26 cellular contexts compared by ENCODE assay signal in genomic region chr13:111338841-111339240, GRCh38. TPM values are rescaled to one million over a fixed set of nuclear protein-coding genes. Genes with fewer than 3 reads are reported as not detected.
DNase-seq lines count a peak whose midpoint lies in the region; ATAC-seq, FAIRE-seq and TF ChIP-seq lines count a peak whose summit lies in the region.
"Had no signal": no experiment of that assay in that cellular context is flagged by ENCODE, and none has a peak within 500 bp of the region (broad histone marks: within the 10 kb centered on the region; RNA-seq: fewer than 3 reads in every experiment).

No MANE protein-coding gene starts in this region.

- H3K36me3 Mint-ChIP-seq in activated CD8-positive, alpha-beta T cell treated with anti-CD3 and anti-CD28 coated beads, Interleukin-2, amount 10 ng/mL, durations not matched to agents 7 days and 5 days (ENCODE audit: low read depth), result no peaks in the 10 kb centered on the region
- peaks cover 1% of the 10 kb centered on the region for H3K36me3 Mint-ChIP-seq in activated CD8-positive, alpha-beta T cell treated with anti-CD3 and anti-CD28 coated beads for 36 hours (ENCODE audit: low read depth)

- H3K27ac ChIP-seq in prostate gland, result no peak overlapping the region
- no peak overlapping the region for H3K27ac ChIP-seq in kidney (ENCODE audit: low read depth in 2 of 2, low read length in 2 of 2)
- H3K27ac ChIP-seq: 22Rv1, Peyer's patch had no signal

- DNase-seq in activated CD8-positive, alpha-beta T cell treated with anti-CD3 and anti-CD28 coated beads, Interleukin-2, amount 10 ng/mL, durations not matched to agents 7 days and 5 days, result peak; percentile 16
- no peak for DNase-seq in activated CD8-positive, alpha-beta T cell treated with anti-CD3 and anti-CD28 coated beads for 36 hours
- peak; percentile 28 for DNase-seq in H7
- DNase-seq in islet precursor cell, result peak; percentile 35
- DNase-seq in prostate gland (ENCODE audit: low spot score), result peak; percentile 1
- DNase-seq in kidney, result no peak
- no peak for DNase-seq in DMS153 (lab: John Stamatoyannopoulos, UW)
- DNase-seq: ACHN, C1 segment of cervical spinal cord, DMS53, GDM1, GOT3, KBM-7, MM.1S, NCI-H1092, NCI-H146, NCI-H2029 treated with DMSO at 0.1 percent for 48 hours, NCI-H226, NCI-H510A treated with DMSO at 0.1 percent for 48 hours, NCI-H82, Peyer's patch had no signal

- no peaks in the 10 kb centered on the region for H3K27me3 Mint-ChIP-seq in activated CD8-positive, alpha-beta T cell treated with anti-CD3 and anti-CD28 coated beads, Interleukin-2, amount 10 ng/mL, durations not matched to agents 7 days and 5 days (ENCODE audit: low read depth)
- H3K27me3 Mint-ChIP-seq in activated CD8-positive, alpha-beta T cell treated with anti-CD3 and anti-CD28 coated beads for 36 hours, result no peaks in the 10 kb centered on the region

- intact Hi-C loops in activated CD8-positive, alpha-beta T cell treated with anti-CD3 and anti-CD28 coated beads for 36 hours (cut with micrococcal nuclease), result no loop called here
- intact Hi-C loops in prostate gland (cut with DNase I) (no loop called here), kidney (cut with DNase I) (no loop called here)

- H3K27me3 ChIP-seq in H7 (ENCODE audit: control insufficient read depth, insufficient read depth, low read length), result no peaks in the 10 kb centered on the region
- H3K27me3 ChIP-seq in prostate gland (replicated peaks; ENCODE audit: insufficient read depth), result no peaks in the 10 kb centered on the region
- H3K27me3 ChIP-seq: Peyer's patch had no signal

- FAIRE-seq in kidney (lab: Jason Lieb, UNC), result no peak
- FAIRE-seq: GM18507 had no signal

- ATAC-seq in activated CD8-positive, alpha-beta T cell treated with anti-CD3 and anti-CD28 coated beads, Interleukin-2, amount 10 ng/mL, durations not matched to agents 7 days and 5 days, result no peak
- ATAC-seq in activated CD8-positive, alpha-beta T cell treated with anti-CD3 and anti-CD28 coated beads for 36 hours, result no peak
- no peak for ATAC-seq in GM19452 (IDR thresholded peaks at IDR 0.05; ENCODE audit: unreplicated experiment)
- ATAC-seq: CD8-positive, alpha-beta T cell had no signal

- no peak overlapping the region for H3K27ac Mint-ChIP-seq in activated CD8-positive, alpha-beta T cell treated with anti-CD3 and anti-CD28 coated beads, Interleukin-2, amount 10 ng/mL, durations not matched to agents 7 days and 5 days
- no peak overlapping the region for H3K27ac Mint-ChIP-seq in activated CD8-positive, alpha-beta T cell treated with anti-CD3 and anti-CD28 coated beads for 36 hours
- H3K27ac Mint-ChIP-seq: CD8-positive, alpha-beta T cell had no signal

- H3K4me3 ChIP-seq in H7 (ENCODE audit: insufficient read depth, low read depth, low read length), result no peak overlapping the region
- H3K4me3 ChIP-seq in prostate gland, result no peak overlapping the region
- H3K4me3 ChIP-seq in kidney (ENCODE audit: low read length in 2 of 2), result no peak overlapping the region
- H3K4me3 ChIP-seq: Peyer's patch had no signal

- no peak overlapping the region for H3K4me3 Mint-ChIP-seq in activated CD8-positive, alpha-beta T cell treated with anti-CD3 and anti-CD28 coated beads, Interleukin-2, amount 10 ng/mL, durations not matched to agents 7 days and 5 days
- H3K4me3 Mint-ChIP-seq in activated CD8-positive, alpha-beta T cell treated with anti-CD3 and anti-CD28 coated beads for 36 hours, result no peak overlapping the region
- H3K4me3 Mint-ChIP-seq: CD8-positive, alpha-beta T cell had no signal

- TF ChIP-seq POLR2A in prostate gland (IDR thresholded peaks at IDR 0.05), result no peak

- POLR2A ChIA-PET in activated CD8-positive, alpha-beta T cell treated with anti-CD3 and anti-CD28 coated beads, Interleukin-2, amount 10 ng/mL, durations not matched to agents 7 days and 5 days (lab: Charles Lee), result no interaction called here
- POLR2A ChIA-PET in activated CD8-positive, alpha-beta T cell treated with anti-CD3 and anti-CD28 coated beads for 36 hours (lab: Charles Lee), result no interaction called here

- H3K4me1 ChIP-seq in prostate gland (replicated peaks) (no peaks in the 10 kb centered on the region), kidney (ENCODE audit: control insufficient read depth in 1 of 2, insufficient read depth in 1 of 2, low read depth in 1 of 2, low read length in 2 of 2) (no peaks in the 10 kb centered on the region)
- H3K4me1 ChIP-seq: Peyer's patch had no signal

- WGBS in prostate gland, result 92% methylated on average over 11 of the region's 11 CpGs

- no peaks in the 10 kb centered on the region for H3K9me3 ChIP-seq in prostate gland
- no peaks in the 10 kb centered on the region for H3K9me3 ChIP-seq in kidney (ENCODE audit: control insufficient read depth in 1 of 2, low read length in 2 of 2)
- H3K9me3 ChIP-seq: Peyer's patch had no signal

- CTCF ChIA-PET in activated CD8-positive, alpha-beta T cell treated with anti-CD3 and anti-CD28 coated beads, Interleukin-2, amount 10 ng/mL, durations not matched to agents 7 days and 5 days (lab: Charles Lee), result no interaction called here
- CTCF ChIA-PET in activated CD8-positive, alpha-beta T cell treated with anti-CD3 and anti-CD28 coated beads for 36 hours (lab: Charles Lee), result no interaction called here

- no peak for TF ChIP-seq CTCF in activated CD8-positive, alpha-beta T cell treated with anti-CD3 and anti-CD28 coated beads for 36 hours (IDR thresholded peaks at IDR 0.05)
- no peak for TF ChIP-seq CTCF in prostate gland (IDR thresholded peaks at IDR 0.05)
- no peak for TF ChIP-seq CTCF in kidney (IDR thresholded peaks at IDR 0.05; ENCODE audit: borderline replicate concordance, extremely low read depth, insufficient read depth)

- no peaks in the 10 kb centered on the region for H3K9me3 Mint-ChIP-seq in activated CD8-positive, alpha-beta T cell treated with anti-CD3 and anti-CD28 coated beads, Interleukin-2, amount 10 ng/mL, durations not matched to agents 7 days and 5 days (ENCODE audit: insufficient read depth)
- H3K9me3 Mint-ChIP-seq in activated CD8-positive, alpha-beta T cell treated with anti-CD3 and anti-CD28 coated beads for 36 hours, result no peaks in the 10 kb centered on the region

- no peaks in the 10 kb centered on the region for H3K36me3 ChIP-seq in H7 (replicated peaks; ENCODE audit: control insufficient read depth, insufficient read depth, low read length)
- H3K36me3 ChIP-seq in prostate gland, result no peaks in the 10 kb centered on the region
- no peaks in the 10 kb centered on the region for H3K36me3 ChIP-seq in kidney (ENCODE audit: control insufficient read depth in 1 of 2, insufficient read depth in 2 of 2, low read length in 2 of 2)
- H3K36me3 ChIP-seq: Peyer's patch had no signal

- peaks cover 5% of the 10 kb centered on the region for H3K4me1 Mint-ChIP-seq in activated CD8-positive, alpha-beta T cell treated with anti-CD3 and anti-CD28 coated beads, Interleukin-2, amount 10 ng/mL, durations not matched to agents 7 days and 5 days (ENCODE audit: low read depth)
- peaks cover 3% of the 10 kb centered on the region for H3K4me1 Mint-ChIP-seq in activated CD8-positive, alpha-beta T cell treated with anti-CD3 and anti-CD28 coated beads for 36 hours (ENCODE audit: low read depth)

- H3K9ac ChIP-seq in kidney (ENCODE audit: low read length in 2 of 2), result no peak overlapping the region

RNA-seq across cellular contexts. Expression of gene TEX29, which starts 18.4 kb away (rescaled TPM):
- not detected for total RNA-seq in activated CD8-positive, alpha-beta T cell treated with anti-CD3 and anti-CD28 coated beads, Interleukin-2, amount 10 ng/mL, durations not matched to agents 7 days and 5 days
- under 1 TPM; 0.50 to 0.67 TPM for total RNA-seq in activated CD8-positive, alpha-beta T cell treated with anti-CD3 and anti-CD28 coated beads for 36 hours
- 0.22 TPM in 1 of 2 replicates, not detected in the other for total RNA-seq in H7 (2014; rRNA removed; shearing (Covaris generic))
- total RNA-seq in prostate gland, result 1 to 10 TPM in 1 of 2 donors, not detected in 1; 1.4 TPM
- not detected for total RNA-seq in kidney
- polyA plus RNA-seq in kidney (ENCODE audit: insufficient read depth, low read depth, low replicate concordance), result not detected
- total RNA-seq: Peyer's patch, SK-MEL-5 had no signal

Comparison
In these comparisons a context has a peak if more than half of its experiments do, and no peak if none do; other contexts are left out.
1. DNase-seq: peak in activated CD8-positive, alpha-beta T cell treated with anti-CD3 and anti-CD28 coated beads, Interleukin-2, amount 10 ng/mL, durations not matched to agents 7 days and 5 days (single experiment), H7 (single experiment), islet precursor cell (single experiment) and prostate gland (single experiment); none in activated CD8-positive, alpha-beta T cell treated with anti-CD3 and anti-CD28 coated beads for 36 hours (single experiment), kidney (single experiment) and DMS153 (single experiment).